Comparison of ENCODE assay signal across 23 cellular contexts in genomic region chr5:33743089-33743488, GRCh38.
"Had no signal": no experiment of that assay in that cellular context is flagged by ENCODE, and none has a peak within 500 bp of the region (broad histone marks: within the 10 kb centered on the region; RNA-seq: fewer than 3 reads in every experiment).

No MANE protein-coding gene starts in this region.

- H3K36me3 Mint-ChIP-seq: activated CD8-positive, alpha-beta memory T cell treated with anti-CD3 and anti-CD28 coated beads, Interleukin-2, amount 10 ng/mL, durations not matched to agents 7 days and 5 days; activated naive CD4-positive, alpha-beta T cell treated with anti-CD3 and anti-CD28 coated beads, Interleukin-2, amount 50 U/mL, for 24 hours; naive thymus-derived CD8-positive, alpha-beta T cell had no signal

- H3K4me1 Mint-ChIP-seq: activated CD4-positive, alpha-beta T cell treated with anti-CD3 and anti-CD28 coated beads, Interleukin-2, amount 10 ng/mL, durations not matched to agents 7 days and 5 days; activated CD8-positive, alpha-beta memory T cell treated with anti-CD3 and anti-CD28 coated beads, Interleukin-2, amount 10 ng/mL, durations not matched to agents 7 days and 5 days; activated naive CD4-positive, alpha-beta T cell treated with anti-CD3 and anti-CD28 coated beads, Interleukin-2, amount 50 U/mL, for 24 hours; central memory CD8-positive, alpha-beta T cell; naive thymus-derived CD8-positive, alpha-beta T cell had no signal

- H3K4me1 ChIP-seq: colonic mucosa, esophagus squamous epithelium, gastroesophageal sphincter, parathyroid adenoma, upper lobe of left lung had no signal

- H3K4me3 ChIP-seq: colonic mucosa, esophagus squamous epithelium, gastroesophageal sphincter, heart left ventricle, lung, upper lobe of left lung had no signal

- H3K9me3 ChIP-seq: colonic mucosa, esophagus squamous epithelium, gastroesophageal sphincter, heart left ventricle, neutrophil, upper lobe of left lung had no signal

- H3K36me3 ChIP-seq: colonic mucosa, esophagus squamous epithelium, gastroesophageal sphincter, heart left ventricle, neutrophil, upper lobe of left lung had no signal

- H3K27me3 Mint-ChIP-seq: activated CD4-positive, alpha-beta T cell treated with anti-CD3 and anti-CD28 coated beads, Interleukin-2, amount 10 ng/mL, durations not matched to agents 7 days and 5 days; activated CD8-positive, alpha-beta memory T cell treated with anti-CD3 and anti-CD28 coated beads, Interleukin-2, amount 10 ng/mL, durations not matched to agents 7 days and 5 days; activated CD8-positive, alpha-beta T cell treated with anti-CD3 and anti-CD28 coated beads for 36 hours; central memory CD8-positive, alpha-beta T cell had no signal

- H3K9ac ChIP-seq: parathyroid adenoma had no signal

- H3K27me3 ChIP-seq: colonic mucosa, esophagus squamous epithelium, gastroesophageal sphincter, heart left ventricle, neutrophil, upper lobe of left lung had no signal

- DNase-seq: activated CD4-positive, alpha-beta T cell treated with anti-CD3 and anti-CD28 coated beads, Interleukin-2, amount 10 ng/mL, durations not matched to agents 7 days and 5 days; activated CD4-positive, CD25-positive, alpha-beta regulatory T cell treated with anti-CD3 and anti-CD28 coated beads, Interleukin-2, amount 50 U/mL, for 72 hours; activated CD8-positive, alpha-beta memory T cell treated with anti-CD3 and anti-CD28 coated beads, Interleukin-2, amount 10 ng/mL, durations not matched to agents 7 days and 5 days; activated CD8-positive, alpha-beta T cell treated with anti-CD3 and anti-CD28 coated beads for 36 hours; activated gamma-delta T cell; activated T-cell treated with anti-CD3 and anti-CD28 coated beads for 4 hours; aorta; colonic mucosa; esophagus squamous epithelium; heart left ventricle; left colon; naive thymus-derived CD8-positive, alpha-beta T cell; stimulated activated CD4-positive, alpha-beta T cell treated with anti-CD3 and anti-CD28 coated beads, Interleukin-4, amount 100 ng/mL, for 4 hours; stimulated activated naive CD8-positive, alpha-beta T cell treated with anti-CD3 and anti-CD28 coated beads, Interleukin-15, Interleukin-2, amounts not matched to agents 100 U/mL and 50 U/mL, for 24 hours; upper lobe of left lung had no signal

- H2AFZ ChIP-seq: parathyroid adenoma had no signal

- H3K27ac ChIP-seq: colonic mucosa, esophagus squamous epithelium, gastroesophageal sphincter, neutrophil, parathyroid adenoma, upper lobe of left lung, VCaP had no signal

- H3K27ac Mint-ChIP-seq: activated CD4-positive, alpha-beta T cell treated with anti-CD3 and anti-CD28 coated beads, Interleukin-2, amount 10 ng/mL, durations not matched to agents 7 days and 5 days; activated CD8-positive, alpha-beta memory T cell treated with anti-CD3 and anti-CD28 coated beads, Interleukin-2, amount 10 ng/mL, durations not matched to agents 7 days and 5 days; activated CD8-positive, alpha-beta T cell treated with anti-CD3 and anti-CD28 coated beads for 36 hours; activated naive CD4-positive, alpha-beta T cell treated with anti-CD3 and anti-CD28 coated beads, Interleukin-2, amount 50 U/mL, for 24 hours had no signal

- H3K9me3 Mint-ChIP-seq: activated CD4-positive, alpha-beta T cell treated with anti-CD3 and anti-CD28 coated beads, Interleukin-2, amount 10 ng/mL, durations not matched to agents 7 days and 5 days; activated CD8-positive, alpha-beta T cell treated with anti-CD3 and anti-CD28 coated beads for 36 hours; activated naive CD4-positive, alpha-beta T cell treated with anti-CD3 and anti-CD28 coated beads, Interleukin-2, amount 50 U/mL, for 24 hours; central memory CD8-positive, alpha-beta T cell; naive thymus-derived CD8-positive, alpha-beta T cell had no signal

- ATAC-seq: activated CD8-positive, alpha-beta memory T cell treated with anti-CD3 and anti-CD28 coated beads, Interleukin-2, amount 10 ng/mL, durations not matched to agents 7 days and 5 days; activated CD8-positive, alpha-beta T cell treated with anti-CD3 and anti-CD28 coated beads for 36 hours; gastroesophageal sphincter; left colon; naive thymus-derived CD8-positive, alpha-beta T cell; SK-N-SH treated with all-trans-retinoic acid at 6 μM for 48 hours; stimulated activated naive CD8-positive, alpha-beta T cell treated with anti-CD3 and anti-CD28 coated beads, Interleukin-15, Interleukin-2, amounts not matched to agents 100 U/mL and 50 U/mL, for 24 hours had no signal

- H3K4me3 Mint-ChIP-seq: activated CD4-positive, alpha-beta T cell treated with anti-CD3 and anti-CD28 coated beads, Interleukin-2, amount 10 ng/mL, durations not matched to agents 7 days and 5 days; activated CD8-positive, alpha-beta memory T cell treated with anti-CD3 and anti-CD28 coated beads, Interleukin-2, amount 10 ng/mL, durations not matched to agents 7 days and 5 days; activated CD8-positive, alpha-beta T cell treated with anti-CD3 and anti-CD28 coated beads for 36 hours; activated naive CD4-positive, alpha-beta T cell treated with anti-CD3 and anti-CD28 coated beads, Interleukin-2, amount 50 U/mL, for 24 hours; central memory CD8-positive, alpha-beta T cell; naive thymus-derived CD8-positive, alpha-beta T cell had no signal
